In genomic region chr3:38608961-38609360, GRCh38 we compare ENCODE assay signal across 17 cellular contexts. TPM values are rescaled to one million over a fixed set of nuclear protein-coding genes. Genes with fewer than 3 reads are reported as not detected.
A peak's percentile ranks its signal among the peaks of the same experiment; 100 is the strongest.
DNase-seq lines count a peak whose midpoint lies in the region; ATAC-seq and TF ChIP-seq lines count a peak whose summit lies in the region.
"Had no signal": no experiment of that assay in that cellular context is flagged by ENCODE, and none has a peak within 500 bp of the region (broad histone marks: within the 10 kb centered on the region; RNA-seq: fewer than 3 reads in every experiment).

No MANE protein-coding gene starts in this region.

- H3K36me3 ChIP-seq in IMR-90 (ENCODE audit: control insufficient read depth, insufficient read depth, low read length), result no peaks in the 10 kb centered on the region; the same call in 1 of the 2 replicates
- H3K36me3 ChIP-seq in upper lobe of right lung, result no peaks in the 10 kb centered on the region

- H3K4me3 ChIP-seq in IMR-90 (ENCODE audit: insufficient read depth, low read depth, low read length) (no peak overlapping the region), upper lobe of right lung (no peak overlapping the region)
- H3K4me3 ChIP-seq: A549, GM12878 had no signal

- H4K8ac ChIP-seq in IMR-90 (ENCODE audit: low read depth in 2 of 2, low read length in 2 of 2), result no peak overlapping the region

- no peaks in the 10 kb centered on the region for H4K20me1 ChIP-seq in IMR-90 (ENCODE audit: insufficient read depth, low read length)

- DNase-seq in activated effector memory CD4-positive, alpha-beta T cell treated with anti-CD3 and anti-CD28 coated beads, Interleukin-2, amount 50 U/mL, for 16 hours, result peak; percentile 43
- no peak for DNase-seq in activated effector memory CD4-positive, alpha-beta T cell treated with Interleukin-2 at 50 U/mL for 16 hours
- no peak for DNase-seq in IMR-90
- peak; percentile 46 for DNase-seq in posterior vena cava (ENCODE audit: low spot score)
- peak; percentile 8 for DNase-seq in upper lobe of right lung
- DNase-seq in kidney glomerular epithelial cell (lab: John Stamatoyannopoulos, UW), result no peak
- DNase-seq in NCI-H1105 (lab: John Stamatoyannopoulos, UW), result no peak
- DNase-seq: AML-193; Calu3; CD8-positive, alpha-beta T cell; DND-41; EL; H9 had no signal

- CTCF ChIA-PET in IMR-90 (lab: Yijun Ruan, JAX), result no interaction called here

- H2AK5ac ChIP-seq in IMR-90 (ENCODE audit: low read depth, low read length), result no peak overlapping the region

- TF ChIP-seq CTCF in IMR-90 (conservative IDR thresholded peaks at IDR 0.05; ENCODE audit: low read depth, low read length), result no peak
- TF ChIP-seq CTCF in upper lobe of right lung (IDR thresholded peaks at IDR 0.05), result no peak

- no peak overlapping the region for H2BK20ac ChIP-seq in IMR-90 (ENCODE audit: low read depth, low read length)

- no peak for TF ChIP-seq POLR2A in IMR-90 (IDR thresholded peaks at IDR 0.05; ENCODE audit: low read depth, low read length)

- no peak overlapping the region for H3K9ac ChIP-seq in IMR-90 (ENCODE audit: low read depth, low read length)

- POLR2A ChIA-PET in IMR-90 (lab: Charles Lee; ENCODE audit: unreplicated experiment), result no interaction called here

- H3K23ac ChIP-seq in IMR-90 (ENCODE audit: low read depth, low read length), result no peak overlapping the region

- no peak overlapping the region for H3K4me2 ChIP-seq in IMR-90 (ENCODE audit: low read depth, low read length)
- H3K4me2 ChIP-seq: A549 had no signal

- H3K4ac ChIP-seq in IMR-90 (ENCODE audit: low read depth, low read length), result no peak overlapping the region

- H2BK5ac ChIP-seq in IMR-90 (ENCODE audit: low read depth, low read length, poor library complexity, severe bottlenecking), result no peak overlapping the region

- intact Hi-C loops in IMR-90 (cut with micrococcal nuclease) (no loop called here), posterior vena cava (cut with DNase I) (no loop called here), upper lobe of right lung (cut with DNase I) (no loop called here)

- no peak overlapping the region for H3K18ac ChIP-seq in IMR-90 (ENCODE audit: low read depth, low read length)

- H3K14ac ChIP-seq in IMR-90 (replicated peaks; ENCODE audit: low read depth, low read length), result no peak overlapping the region

- H3K9me3 ChIP-seq in IMR-90 (ENCODE audit: control insufficient read depth, insufficient read depth, low read length) (no peaks in the 10 kb centered on the region), upper lobe of right lung (no peaks in the 10 kb centered on the region)
- H3K9me3 ChIP-seq: A549 had no signal

- in situ Hi-C loops in IMR-90 (cut with MboI; ENCODE audit: low sequenced_read_pairs), result no loop called here

- H2BK15ac ChIP-seq in IMR-90 (ENCODE audit: low read depth, low read length), result no peak overlapping the region

- H2AFZ ChIP-seq in IMR-90 (replicated peaks; ENCODE audit: low read length, poor library complexity), result peak overlapping the region; percentile 32

- H3K27ac ChIP-seq in IMR-90 (ENCODE audit: insufficient read depth, low read length) (no peak overlapping the region), upper lobe of right lung (no peak overlapping the region)
- H3K27ac ChIP-seq: 22Rv1, A549 had no signal

- no peaks in the 10 kb centered on the region for H3K79me1 ChIP-seq in IMR-90 (ENCODE audit: low read depth in 1 of 2, low read length in 2 of 2)

- no TSS peak for BruUV-seq in IMR-90 (replicated peaks; lab: Mats Ljungman, UMichigan)

- dilution Hi-C loops in IMR-90 (cut with HindIII; ENCODE audit: low sequenced_read_pairs, unreplicated experiment), result no loop called here

- 79% methylated on average over 5 of the region's 5 CpGs; no CpG with 5 or more reads in 1 of the 2 experiments for WGBS in IMR-90 (ENCODE audit: extremely low coverage in 2 of 2, insufficient read length in 1 of 2), 2 experiments

- H3K4me1 ChIP-seq in IMR-90 (ENCODE audit: control insufficient read depth, insufficient read depth, low read length), result no peaks in the 10 kb centered on the region
- H3K4me1 ChIP-seq in upper lobe of right lung, result no peaks in the 10 kb centered on the region
- H3K4me1 ChIP-seq: A549 had no signal

- H4K5ac ChIP-seq in IMR-90 (ENCODE audit: low read depth, low read length), result no peak overlapping the region

- no peak overlapping the region for H2AK9ac ChIP-seq in IMR-90 (replicated peaks; ENCODE audit: low read depth, low read length, poor library complexity)

- ATAC-seq in IMR-90 (ENCODE audit: low read depth) (no peak), upper lobe of right lung (no peak)
- ATAC-seq: A549; CD8-positive, alpha-beta T cell; GM12878; HepG2 had no signal

- H3K27me3 ChIP-seq in IMR-90 (ENCODE audit: control insufficient read depth, insufficient read depth, low read length) (no peaks in the 10 kb centered on the region), upper lobe of right lung (no peaks in the 10 kb centered on the region)

- no peak for TF ChIP-seq RAD21 in IMR-90 (IDR thresholded peaks at IDR 0.05; ENCODE audit: low read length)

- H2BK120ac ChIP-seq in IMR-90 (ENCODE audit: low read depth, low read length), result no peak overlapping the region

- H3K9me1 ChIP-seq in IMR-90 (ENCODE audit: insufficient read depth, low read length), result 0 out of 2 replicates have a peak, but pooled peaks cover 2% of the 10 kb centered on the region

- H3K56ac ChIP-seq in IMR-90 (ENCODE audit: extremely low read depth, insufficient read depth, low read length), result no peak overlapping the region

- no peak overlapping the region for H4K91ac ChIP-seq in IMR-90 (ENCODE audit: insufficient read depth, low read depth, low read length)

TF ChIP-seq in IMR-90, 13 proteins besides CTCF, POLR2A, EP300 and RAD21:
- TF ChIP-seq USF2 (IDR thresholded peaks at IDR 0.05; ENCODE audit: low read depth, low read length) (no peak), FOS (IDR thresholded peaks at IDR 0.05; ENCODE audit: low read depth, low read length) (no peak), MAFK (IDR thresholded peaks at IDR 0.05; ENCODE audit: low read depth, low read length) (no peak), RCOR1 (IDR thresholded peaks at IDR 0.05; ENCODE audit: insufficient replicate concordance, low read length) (no peak)

RNA-seq across cellular contexts. Expression of gene SCN5A, which starts 40.5 kb away (rescaled TPM):
- 1.7 and 2.0 TPM in 2 replicates for total RNA-seq in IMR-90 (2012; rRNA removed)
- 1.9 and 2.1 TPM in 2 replicates for polyA plus RNA-seq in IMR-90 (2012; rRNA removed)
- 1.1 and 1.2 TPM in 2 replicates for polyA plus RNA-seq in IMR-90 (2012; cell fraction: cytosol; rRNA removed)
- 3.7 and 4.2 TPM in 2 replicates for polyA plus RNA-seq in IMR-90 (2012; cell fraction: nucleus; rRNA removed; ENCODE audit: low replicate concordance)
- total RNA-seq in posterior vena cava, result 1 to 10 TPM in 1 of 2 donors, under 1 TPM in 1; 0.32 to 1.4 TPM
- 0.58 TPM for total RNA-seq in upper lobe of right lung
- total RNA-seq: GM12878, HepG2 had no signal
- polyA plus RNA-seq: GM12878 had no signal

Comparison
In these comparisons a context has a peak if more than half of its experiments do, and no peak if none do; other contexts are left out.
1. DNase-seq: peak in activated effector memory CD4-positive, alpha-beta T cell treated with anti-CD3 and anti-CD28 coated beads, Interleukin-2, amount 50 U/mL, for 16 hours (single experiment), posterior vena cava (single experiment) and upper lobe of right lung (single experiment); none in activated effector memory CD4-positive, alpha-beta T cell treated with Interleukin-2 at 50 U/mL for 16 hours (single experiment), IMR-90 (single experiment), kidney glomerular epithelial cell (single experiment) and NCI-H1105 (single experiment).